Comparison of ENCODE assay signal across 14 cellular contexts in genomic region chr6:170085475-170086401, GRCh38.
DNase-seq lines count a peak whose midpoint lies in the region; ATAC-seq, FAIRE-seq and TF ChIP-seq lines count a peak whose summit lies in the region.
"Had no signal": no experiment of that assay in that cellular context is flagged by ENCODE, and none has a peak within 500 bp of the region (broad histone marks: within the 10 kb centered on the region; RNA-seq: fewer than 3 reads in every experiment).

No MANE protein-coding gene starts in this region.

- no peak overlapping the region for H3K27ac ChIP-seq in HepG2 (ENCODE audit: extremely low read length, insufficient read depth, low read length)
- no peak overlapping the region for H3K27ac ChIP-seq in suprapubic skin
- H3K27ac ChIP-seq in RWPE1 = no peak overlapping the region
- H3K27ac ChIP-seq: epithelial cell of prostate had no signal

- H3K27me3 Mint-ChIP-seq in activated naive CD8-positive, alpha-beta T cell treated with anti-CD3 and anti-CD28 coated beads, Interleukin-2, amount 50 U/mL, for 24 hours = no peaks in the 10 kb centered on the region

- no peak for TF ChIP-seq RAD21 in HepG2 (CRISPR knock-in tag; IDR thresholded peaks at IDR 0.05)

- POLR2A ChIA-PET in HepG2 (lab: Yijun Ruan, JAX) (no interaction called here), RWPE1 (lab: Yijun Ruan, JAX; ENCODE audit: low non-redundant PET) (no interaction called here)

- H3K9me3 ChIP-seq in HepG2 (ENCODE audit: low read length) (no peaks in the 10 kb centered on the region), suprapubic skin (no peaks in the 10 kb centered on the region)

- H3K79me2 ChIP-seq in HepG2 (ENCODE audit: insufficient read depth, low read length) = no peaks in the 10 kb centered on the region

- H3K27me3 ChIP-seq in HepG2 (ENCODE audit: control insufficient read depth in 1 of 2, insufficient read depth in 2 of 2, low read length in 2 of 2) (peaks cover 12 to 73% of the 10 kb centered on the region in 2 experiments), suprapubic skin (peaks cover 14% of the 10 kb centered on the region)

- CTCF ChIA-PET in HepG2 (lab: Yijun Ruan, JAX; ENCODE audit: low intra/inter-chr PET ratio, low total read pairs) = no interaction called here
- CTCF ChIA-PET in RWPE1 (lab: Yijun Ruan, JAX) = no interaction called here

- TF ChIP-seq CTCF in HepG2 (CRISPR knock-in tag; IDR thresholded peaks at IDR 0.05) (no peak), suprapubic skin (IDR thresholded peaks at IDR 0.05) (no peak), RWPE1 (conservative IDR thresholded peaks at IDR 0.05; ENCODE audit: low read depth) (no peak)

- intact Hi-C loops in HepG2 (cut with micrococcal nuclease; ENCODE audit: unreplicated experiment) = no loop called here

- BruUV-seq in HepG2 (replicated peaks; lab: Mats Ljungman, UMichigan) = no TSS peak

- H3K4me2 ChIP-seq in HepG2 (ENCODE audit: low read depth, low read length) = no peak overlapping the region

- no peaks in the 10 kb centered on the region for H3K36me3 Mint-ChIP-seq in activated naive CD8-positive, alpha-beta T cell treated with anti-CD3 and anti-CD28 coated beads, Interleukin-2, amount 50 U/mL, for 24 hours (ENCODE audit: low read depth)

- in situ Hi-C loops in HepG2 (cut with HindIII; ENCODE audit: extremely low pct_ligation_motif_present, low pct_unique_long_range_greater_than_20kb) = no loop called here

- H3K4me1 ChIP-seq in HepG2 (ENCODE audit: insufficient read depth, low read length) (no peaks in the 10 kb centered on the region), suprapubic skin (no peaks in the 10 kb centered on the region)

- H3K9ac ChIP-seq in HepG2 (ENCODE audit: insufficient read depth, low read depth, low read length) = no peak overlapping the region

- H3K27ac Mint-ChIP-seq in activated naive CD8-positive, alpha-beta T cell treated with anti-CD3 and anti-CD28 coated beads, Interleukin-2, amount 50 U/mL, for 24 hours = peak overlapping the region; percentile 10

- H2AFZ ChIP-seq in HepG2 (ENCODE audit: low read length) = no peak overlapping the region

- ATAC-seq in activated naive CD8-positive, alpha-beta T cell treated with anti-CD3 and anti-CD28 coated beads, Interleukin-2, amount 50 U/mL, for 24 hours = no peak
- ATAC-seq in HepG2 = no peak; the same call in 2 of the 3 replicates

- TF ChIP-seq POLR2A in HepG2 (IDR thresholded peaks at IDR 0.05; ENCODE audit: insufficient read depth in 1 of 2, low read depth in 2 of 2, low read length in 2 of 2) (no peak), suprapubic skin (IDR thresholded peaks at IDR 0.05) (no peak)

- H3K36me3 ChIP-seq in HepG2 (replicated peaks in 1 of 2; ENCODE audit: control insufficient read depth in 1 of 2, insufficient read depth in 2 of 2, low read length in 2 of 2) (no peaks in the 10 kb centered on the region), suprapubic skin (no peaks in the 10 kb centered on the region)

- H4K20me1 ChIP-seq in HepG2 (ENCODE audit: insufficient read depth, low read length) = no peaks in the 10 kb centered on the region; the same call in 1 of the 2 replicates

- 31% methylated on average over 26 of the region's 26 CpGs for WGBS in HepG2 (ENCODE audit: low lambda C conversion rate)
- 84% methylated on average over 25 of the region's 26 CpGs for WGBS in suprapubic skin

- peak; percentile 51 for DNase-seq in activated CD8-positive, alpha-beta memory T cell treated with anti-CD3 and anti-CD28 coated beads for 24 hours
- no peak for DNase-seq in activated CD8-positive, alpha-beta memory T cell treated with anti-CD3 and anti-CD28 coated beads, Interleukin-2, amount 50 U/mL, for 4 hours
- no peak for DNase-seq in activated naive CD8-positive, alpha-beta T cell treated with anti-CD3 and anti-CD28 coated beads, Interleukin-2, amount 50 U/mL, for 24 hours
- DNase-seq in HepG2 (ENCODE audit: low spot score) (no peak), suprapubic skin (ENCODE audit: low spot score in 2 of 2) (peak; percentile 43 to 47), NCI-H1930 (lab: John Stamatoyannopoulos, UW) (no peak), RWPE1 (ENCODE audit: low spot score) (no peak), Ammon's horn (ENCODE audit: low spot score) (no peak)
- DNase-seq: activated CD4-positive, CD25-positive, alpha-beta regulatory T cell; NCI-H1048; SIG-M5 had no signal

- H3K9me3 Mint-ChIP-seq in activated naive CD8-positive, alpha-beta T cell treated with anti-CD3 and anti-CD28 coated beads, Interleukin-2, amount 50 U/mL, for 24 hours = no peaks in the 10 kb centered on the region

- peaks cover 42% of the 10 kb centered on the region for H3K4me1 Mint-ChIP-seq in activated naive CD8-positive, alpha-beta T cell treated with anti-CD3 and anti-CD28 coated beads, Interleukin-2, amount 50 U/mL, for 24 hours

- TF ChIP-seq EP300 in HepG2 (IDR thresholded peaks at IDR 0.05; ENCODE audit: low read depth in 2 of 2, low read length in 2 of 2) (no peak), HepG2 (CRISPR knock-in tag; IDR thresholded peaks at IDR 0.05; ENCODE audit: borderline replicate concordance) (no peak), suprapubic skin (IDR thresholded peaks at IDR 0.05) (no peak)

- H3K4me3 ChIP-seq in HepG2 (replicated peaks in 1 of 3; ENCODE audit: insufficient read depth in 1 of 3, low read depth in 2 of 3, low read length in 3 of 3) = no peak overlapping the region
- H3K4me3 ChIP-seq in suprapubic skin = no peak overlapping the region

- FAIRE-seq in HepG2 (lab: Jason Lieb, UNC) = no peak
- FAIRE-seq: astrocyte, GM18507 had no signal

- H3K4me3 Mint-ChIP-seq in activated naive CD8-positive, alpha-beta T cell treated with anti-CD3 and anti-CD28 coated beads, Interleukin-2, amount 50 U/mL, for 24 hours = no peak overlapping the region

TF ChIP-seq in HepG2, 621 proteins besides CTCF, POLR2A, EP300 and RAD21:
- TF ChIP-seq ASH2L (IDR thresholded peaks at IDR 0.05; ENCODE audit: insufficient read length, low read depth, low read length) (no peak), EZH2 (conservative IDR thresholded peaks at IDR 0.05; ENCODE audit: low read depth, low read length) (peak; percentile 55; the same call in 1 of the 2 replicates)
TF ChIP-seq in HepG2: peak in this region for 1.

Comparison
In these comparisons a context has a peak if more than half of its experiments do, and no peak if none do; other contexts are left out.
1. DNase-seq: peak in activated CD8-positive, alpha-beta memory T cell treated with anti-CD3 and anti-CD28 coated beads for 24 hours (single experiment) and suprapubic skin (2 of 2); none in activated CD8-positive, alpha-beta memory T cell treated with anti-CD3 and anti-CD28 coated beads, Interleukin-2, amount 50 U/mL, for 4 hours (single experiment), activated naive CD8-positive, alpha-beta T cell treated with anti-CD3 and anti-CD28 coated beads, Interleukin-2, amount 50 U/mL, for 24 hours (single experiment), HepG2 (single experiment), NCI-H1930 (0 of 2), RWPE1 (single experiment) and Ammon's horn (single experiment).